16 cellular contexts compared by ENCODE assay signal in the genomic region with DNA sequence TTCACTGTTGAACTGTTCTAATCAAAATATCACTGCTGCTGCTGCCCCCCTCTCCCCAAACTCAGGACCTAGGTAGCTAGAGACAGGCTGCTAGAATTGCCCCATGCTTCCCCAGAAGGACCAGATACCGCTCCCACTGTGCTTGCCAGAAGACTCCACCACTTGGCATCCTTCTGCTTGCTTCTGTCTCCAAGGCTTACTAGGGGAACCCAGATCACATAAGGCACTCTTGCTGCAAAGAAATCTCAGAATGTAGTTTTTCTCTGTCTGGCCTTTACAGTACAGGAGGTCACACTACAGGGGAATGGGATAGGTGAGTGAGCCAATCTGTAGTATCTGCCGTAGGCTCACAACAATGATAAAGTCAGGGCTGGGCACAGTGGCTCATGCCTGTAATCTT.
"Had no signal": no experiment of that assay in that cellular context is flagged by ENCODE, and none has a peak within 500 bp of the region (broad histone marks: within the 10 kb centered on the region; RNA-seq: fewer than 3 reads in every experiment).

No MANE protein-coding gene starts in this region.

- H3K27ac ChIP-seq: cardiac muscle cell, epithelial cell of prostate, SJCRH30, VCaP had no signal

- H3K27me3 ChIP-seq: cardiac muscle cell, SJCRH30, transverse colon had no signal

- H3K36me3 Mint-ChIP-seq: mesothelial cell of epicardium had no signal

- H3K9me3 Mint-ChIP-seq: activated CD4-positive, alpha-beta memory T cell treated with anti-CD3 and anti-CD28 coated beads, Interleukin-2, amount 10 ng/mL, durations not matched to agents 7 days and 5 days; mesothelial cell of epicardium had no signal

- H3K4me3 ChIP-seq: cardiac muscle cell, SJCRH30, skin epidermis, transverse colon had no signal

- DNase-seq: activated CD4-positive, alpha-beta memory T cell treated with anti-CD3 and anti-CD28 coated beads, Interleukin-2, amount 10 ng/mL, durations not matched to agents 7 days and 5 days; activated CD4-positive, alpha-beta T cell treated with anti-CD3 and anti-CD28 coated beads for 36 hours; activated naive CD4-positive, alpha-beta T cell; retina; SJCRH30; stimulated activated naive B cell treated with anti-CD40 and anti-IgM and Interleukin-4, amounts not matched to agents 10 μg/mL and 1 μg/mL and 100 μg/mL, for 72 hours; SW 1271; T-helper 9 cell; transverse colon had no signal

- H3K36me3 ChIP-seq: cardiac muscle cell, SJCRH30, transverse colon had no signal

- H3K4me3 Mint-ChIP-seq: activated CD4-positive, alpha-beta memory T cell treated with anti-CD3 and anti-CD28 coated beads, Interleukin-2, amount 10 ng/mL, durations not matched to agents 7 days and 5 days; activated CD4-positive, alpha-beta T cell treated with anti-CD3 and anti-CD28 coated beads for 36 hours; mesothelial cell of epicardium; stimulated activated naive B cell treated with anti-CD40 and anti-IgM and Interleukin-4, amounts not matched to agents 10 μg/mL and 1 μg/mL and 100 μg/mL, for 72 hours had no signal

- H3K9me3 ChIP-seq: SJCRH30, transverse colon had no signal

- H3K27ac Mint-ChIP-seq: activated CD4-positive, alpha-beta memory T cell treated with anti-CD3 and anti-CD28 coated beads, Interleukin-2, amount 10 ng/mL, durations not matched to agents 7 days and 5 days; activated CD4-positive, alpha-beta T cell treated with anti-CD3 and anti-CD28 coated beads for 36 hours; stimulated activated naive B cell treated with anti-CD40 and anti-IgM and Interleukin-4, amounts not matched to agents 10 μg/mL and 1 μg/mL and 100 μg/mL, for 72 hours had no signal

- ATAC-seq: activated CD4-positive, alpha-beta T cell treated with anti-CD3 and anti-CD28 coated beads for 36 hours; stimulated activated naive B cell treated with anti-CD40 and anti-IgM and Interleukin-4, amounts not matched to agents 10 μg/mL and 1 μg/mL and 100 μg/mL, for 72 hours had no signal

- FAIRE-seq: astrocyte, colon had no signal
